ENCODE assay signal across 28 cellular contexts in genomic region chr14:27090716-27091115, GRCh38.
"Had no signal": no experiment of that assay in that cellular context is flagged by ENCODE, and none has a peak within 500 bp of the region (broad histone marks: within the 10 kb centered on the region; RNA-seq: fewer than 3 reads in every experiment).

No MANE protein-coding gene starts in this region.

- H3K36me3 ChIP-seq: ascending aorta, Peyer's patch, SJSA1 had no signal

- H3K4me3 ChIP-seq: ascending aorta, body of pancreas, coronary artery, Peyer's patch, SJSA1 had no signal

- H3K27me3 ChIP-seq: ascending aorta, body of pancreas, Peyer's patch, SJSA1 had no signal

- H3K4me1 ChIP-seq: ascending aorta, body of pancreas, Peyer's patch, SJSA1 had no signal

- H3K27ac ChIP-seq: ascending aorta, body of pancreas, coronary artery, Peyer's patch, RWPE1, SJSA1 had no signal

- H3K9me3 ChIP-seq: ascending aorta, body of pancreas, Peyer's patch, SJSA1 had no signal

- DNase-seq: activated B cell treated with CpG ODN at 0.5 μM for 24 hours; activated CD4-positive, alpha-beta T cell treated with anti-CD3 and anti-CD28 coated beads for 1 hour; activated CD4-positive, alpha-beta T cell treated with anti-CD3 and anti-CD28 coated beads, Interleukin-2, amount 10 ng/mL, durations not matched to agents 24 days and 14 days; activated CD4-positive, alpha-beta T cell treated with anti-CD3 and anti-CD28 coated beads, Interleukin-2, amount 50 U/mL, for 48 hours; activated CD8-positive, alpha-beta memory T cell treated with anti-CD3 and anti-CD28 coated beads, Interleukin-2, amount 10 ng/mL, durations not matched to agents 7 days and 5 days; activated effector memory CD4-positive, alpha-beta T cell treated with Interleukin-2 at 50 U/mL for 16 hours; activated naive CD4-positive, alpha-beta T cell; activated naive CD8-positive, alpha-beta T cell treated with anti-CD3 and anti-CD28 coated beads, Interleukin-2, amount 50 U/mL, for 24 hours; activated T-cell treated with anti-CD3 and anti-CD28 coated beads, Interleukin-2, amount 50 U/mL, for 24 hours; amniotic stem cell; body of pancreas; central memory CD4-positive, alpha-beta T cell; Kasumi-1; NCI-H1092 treated with DMSO at 0.1 percent for 48 hours; NCI-H1417 treated with DMSO at 0.1 percent for 48 hours; NCI-H1694; NCI-H2029 treated with DMSO at 0.1 percent for 48 hours; NCI-H2171; NCI-H2227 treated with DMSO at 0.1 percent for 48 hours; NCI-H446 treated with DMSO at 0.1 percent for 48 hours; NCI-H524 treated with DMSO at 0.1 percent for 48 hours; NK-92 treated with Interleukin-12 subunit alpha and Interleukin-12 subunit beta, amount 100 ng/mL, for 24 hours; Peyer's patch; Right ventricle myocardium superior had no signal
